In the genomic region with DNA sequence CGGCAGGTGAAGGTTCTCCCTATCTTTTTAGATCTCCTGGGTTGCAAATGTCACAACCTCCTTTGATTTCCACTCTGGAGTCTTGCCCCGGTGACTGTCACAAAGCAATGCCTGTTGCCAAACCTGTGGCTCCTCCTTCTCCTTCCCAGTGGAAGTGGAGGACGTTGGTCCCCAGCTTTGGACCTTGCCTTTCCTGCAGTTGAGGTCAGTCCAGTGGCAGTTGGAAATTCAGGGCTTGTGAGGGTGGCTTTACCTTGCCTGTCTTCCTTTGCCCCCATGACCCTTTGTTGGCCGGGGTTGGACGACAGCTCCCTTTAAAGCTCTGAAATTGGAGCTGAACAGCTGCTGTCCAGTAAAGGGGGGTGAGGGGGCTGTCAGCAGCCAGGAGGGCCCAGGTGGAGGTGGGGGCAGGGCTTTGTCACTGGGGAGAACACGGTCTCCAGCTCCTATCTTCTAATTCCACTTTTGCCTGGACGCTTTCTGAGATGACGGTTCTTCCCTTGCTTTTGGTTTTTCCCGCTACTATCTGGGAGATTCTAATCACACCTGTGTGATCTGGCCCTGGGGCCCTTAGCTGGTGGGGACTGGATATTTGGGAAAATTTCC, we compare ENCODE assay signal across 13 cellular contexts. TPM values are rescaled to one million over a fixed set of nuclear protein-coding genes. Genes with fewer than 3 reads are reported as not detected.
DNase-seq lines count a peak whose midpoint lies in the region; ATAC-seq and TF ChIP-seq lines count a peak whose summit lies in the region.
"Had no signal": no experiment of that assay in that cellular context is flagged by ENCODE, and none has a peak within 500 bp of the region (broad histone marks: within the 10 kb centered on the region; RNA-seq: fewer than 3 reads in every experiment).

No MANE protein-coding gene starts in this region.

- H3K9me3 Mint-ChIP-seq in GM23338, result no peaks in the 10 kb centered on the region; the same call in 2 of the 3 replicates
- no peaks in the 10 kb centered on the region for H3K9me3 Mint-ChIP-seq in osteocyte (ENCODE audit: unreplicated experiment)
- H3K9me3 Mint-ChIP-seq: activated CD4-positive, alpha-beta memory T cell treated with anti-CD3 and anti-CD28 coated beads for 36 hours; central memory CD8-positive, alpha-beta T cell had no signal

- peaks cover 48% of the 10 kb centered on the region for H3K4me1 ChIP-seq in GM23338 (ENCODE audit: insufficient read depth)
- H3K4me1 ChIP-seq in right cardiac atrium (ENCODE audit: control insufficient read depth, insufficient read depth, low read length), result peaks cover under 1% of the 10 kb centered on the region
- H3K4me1 ChIP-seq in ovary (ENCODE audit: insufficient read depth), result peaks cover 4% of the 10 kb centered on the region

- ATAC-seq in GM23338 (peak; percentile 1; the same call in 1 of the 3 replicates), right cardiac atrium (peak in 1 of 2 donors; percentile 15), HG03432 (IDR thresholded peaks at IDR 0.05; ENCODE audit: unreplicated experiment) (no peak), GM21723 (IDR thresholded peaks at IDR 0.05; ENCODE audit: unreplicated experiment) (no peak)
- ATAC-seq: T-helper 17 cell had no signal

- TF ChIP-seq EP300 in ovary (IDR thresholded peaks at IDR 0.05), result no peak

- H3K27ac ChIP-seq in GM23338 (ENCODE audit: low read depth), result peak overlapping the region; percentile 99
- H3K27ac ChIP-seq in RWPE1, result peak overlapping the region; percentile 39
- H3K27ac ChIP-seq in right cardiac atrium (ENCODE audit: low read length), result peak overlapping the region; percentile 60
- no peak overlapping the region for H3K27ac ChIP-seq in ovary

- H3K36me3 Mint-ChIP-seq in GM23338 (ENCODE audit: low read depth) (peaks cover 45% of the 10 kb centered on the region), osteocyte (ENCODE audit: unreplicated experiment) (no peaks in the 10 kb centered on the region)
- H3K36me3 Mint-ChIP-seq: activated CD4-positive, alpha-beta memory T cell treated with anti-CD3 and anti-CD28 coated beads for 36 hours had no signal

- peak overlapping the region; percentile 57 for H3K4me3 ChIP-seq in GM23338
- H3K4me3 ChIP-seq in right cardiac atrium (ENCODE audit: low read length), result no peak overlapping the region
- no peak overlapping the region for H3K4me3 ChIP-seq in ovary
- H3K4me3 ChIP-seq: transverse colon had no signal

- CTCF ChIA-PET in RWPE1 (lab: Yijun Ruan, JAX), result interaction anchor here (0.6 kb wide), 2 partner anchors 25 to 39 kb away, joined by 3 read pairs; no protein-coding TSS in a partner anchor

- peaks cover 88% of the 10 kb centered on the region for H3K79me2 ChIP-seq in GM23338 (replicated peaks; ENCODE audit: insufficient read depth)

- H3F3A ChIP-seq in GM23338 (replicated peaks; ENCODE audit: low read depth), result peaks cover 27% of the 10 kb centered on the region

- peak overlapping the region; percentile 89 for H3K4me2 ChIP-seq in GM23338

- H3K4me1 Mint-ChIP-seq in GM23338, result peaks cover 49% of the 10 kb centered on the region
- peaks cover 52% of the 10 kb centered on the region for H3K4me1 Mint-ChIP-seq in osteocyte (ENCODE audit: unreplicated experiment)

- peak overlapping the region; percentile 67 for H3K4me3 Mint-ChIP-seq in GM23338
- no peak overlapping the region for H3K4me3 Mint-ChIP-seq in osteocyte (ENCODE audit: unreplicated experiment)
- H3K4me3 Mint-ChIP-seq: activated CD4-positive, alpha-beta memory T cell treated with anti-CD3 and anti-CD28 coated beads for 36 hours; central memory CD8-positive, alpha-beta T cell; T-helper 17 cell had no signal

- H3K27ac Mint-ChIP-seq in GM23338 (peak overlapping the region; percentile 95), osteocyte (ENCODE audit: unreplicated experiment) (peak overlapping the region; percentile 91)
- H3K27ac Mint-ChIP-seq: activated CD4-positive, alpha-beta memory T cell treated with anti-CD3 and anti-CD28 coated beads for 36 hours; T-helper 17 cell had no signal

- H3K9me3 ChIP-seq in right cardiac atrium (ENCODE audit: control insufficient read depth, low read length), result no peaks in the 10 kb centered on the region
- H3K9me3 ChIP-seq in ovary, result no peaks in the 10 kb centered on the region
- H3K9me3 ChIP-seq: transverse colon had no signal

- peak; percentile 70 for DNase-seq in GM23338 (ENCODE audit: low spot score)
- DNase-seq in RWPE1 (ENCODE audit: low spot score), result no peak
- peak in 1 of 3 donors; percentile 41 for DNase-seq in right cardiac atrium
- DNase-seq in osteocyte (ENCODE audit: extremely low spot score, unreplicated experiment), result no peak
- DNase-seq in ovary, result no peak
- no peak for DNase-seq in SW 1271 (lab: John Stamatoyannopoulos, UW)
- DNase-seq: activated CD4-positive, alpha-beta memory T cell treated with anti-CD3 and anti-CD28 coated beads for 36 hours; activated naive CD4-positive, alpha-beta T cell; T-helper 17 cell; transverse colon had no signal

- intact Hi-C loops in right cardiac atrium (cut with DNase I) (loop anchor here in 2 of 4 donors (10.0 kb wide), 1 partner anchor 72 kb away; no protein-coding TSS in a partner anchor), ovary (cut with DNase I) (no loop called here)

- H3K27me3 ChIP-seq in GM23338 (ENCODE audit: insufficient read depth) (0 out of 2 replicates have a peak, but pooled peaks cover 3% of the 10 kb centered on the region), right cardiac atrium (ENCODE audit: control insufficient read depth, insufficient read depth) (no peaks in the 10 kb centered on the region), ovary (no peaks in the 10 kb centered on the region)
- H3K27me3 ChIP-seq: transverse colon had no signal

- 44% methylated on average over 9 of the region's 9 CpGs for WGBS in right cardiac atrium
- WGBS in ovary, 3 donors, result 73 to 77% (median 75%) methylated on average over 9 of the region's 9 CpGs

- POLR2A ChIA-PET in RWPE1 (lab: Yijun Ruan, JAX; ENCODE audit: low non-redundant PET), result no interaction called here

- H3K27me3 Mint-ChIP-seq in GM23338 (ENCODE audit: insufficient read depth, low read depth, poor library complexity) (peaks cover 23% of the 10 kb centered on the region), osteocyte (ENCODE audit: unreplicated experiment) (no peaks in the 10 kb centered on the region)

- H3K36me3 ChIP-seq in GM23338 (ENCODE audit: insufficient read depth) (peaks cover 21% of the 10 kb centered on the region), ovary (no peaks in the 10 kb centered on the region)
- H3K36me3 ChIP-seq: transverse colon had no signal

- no peak overlapping the region for H2AFZ ChIP-seq in GM23338

- peaks cover 31% of the 10 kb centered on the region for H4K20me1 ChIP-seq in GM23338 (replicated peaks; ENCODE audit: insufficient read depth)

- no peaks in the 10 kb centered on the region for H3K9me2 ChIP-seq in GM23338 (ENCODE audit: insufficient read depth)

- TF ChIP-seq POLR2A in ovary (IDR thresholded peaks at IDR 0.05), result no peak

- TF ChIP-seq CTCF in GM23338 (conservative IDR thresholded peaks at IDR 0.05; ENCODE audit: low read depth in 2 of 2) (no peak), RWPE1 (conservative IDR thresholded peaks at IDR 0.05; ENCODE audit: low read depth) (no peak), osteocyte (IDR thresholded peaks at IDR 0.05) (no peak), ovary (IDR thresholded peaks at IDR 0.05) (no peak)

TF ChIP-seq in GM23338, 12 proteins besides CTCF, POLR2A, EP300 and RAD21 (continues in another document):
- no peak for TF ChIP-seq ZNF331 (CRISPR knock-in tag; IDR thresholded peaks at IDR 0.05; ENCODE audit: low read depth)

RNA-seq across cellular contexts. Expression of gene TEAD4, which starts 4.1 kb away (rescaled TPM):
- 137 and 145 TPM in 2 replicates for total RNA-seq in GM23338 (2014; rRNA removed; shearing (Covaris generic))
- polyA plus RNA-seq in GM23338 (2016; fragmentation: Nextera tagmentation; extraction: Ambion mirVana) (56.0 and 68.1 TPM in 2 replicates), right cardiac atrium (9.6 TPM), ovary (1 to 10 TPM; 6.7 to 7.2 TPM)
- total RNA-seq in right cardiac atrium (10 to 100 TPM; 11.1 to 22.9 (median 11.8) TPM), osteocyte (28.9 and 30.0 TPM in 2 replicates), ovary (10 to 100 TPM in 2 of 7 donors, 1 to 10 TPM in 5; 3.6 to 19.9 (median 5.9) TPM)
- total RNA-seq: T-helper 17 cell had no signal

Comparison
In these comparisons a context has a peak if more than half of its experiments do, and no peak if none do; other contexts are left out.
1. H3K27ac ChIP-seq: peak in GM23338 (single experiment), RWPE1 (single experiment) and right cardiac atrium (single experiment); none in ovary (0 of 2).